11 cellular contexts compared by ENCODE assay signal in genomic region chr5:122492675-122493074, GRCh38.
DNase-seq lines count a peak whose midpoint lies in the region; ATAC-seq, FAIRE-seq and TF ChIP-seq lines count a peak whose summit lies in the region.
"Had no signal": no experiment of that assay in that cellular context is flagged by ENCODE, and none has a peak within 500 bp of the region (broad histone marks: within the 10 kb centered on the region; RNA-seq: fewer than 3 reads in every experiment).

No MANE protein-coding gene starts in this region.

- H3K79me2 ChIP-seq in smooth muscle cell (ENCODE audit: low read depth) = no peaks in the 10 kb centered on the region

- no peak for ATAC-seq in HG03025 (IDR thresholded peaks at IDR 0.05; ENCODE audit: low FRiP score, unreplicated experiment)
- ATAC-seq: activated CD8-positive, alpha-beta T cell treated with anti-CD3 and anti-CD28 coated beads for 36 hours had no signal

- H3K4me3 ChIP-seq in bronchial epithelial cell (ENCODE audit: low read depth, low read length) (no peak overlapping the region), smooth muscle cell (no peak overlapping the region)
- H3K4me3 ChIP-seq: stomach had no signal

- H3K4me2 ChIP-seq in smooth muscle cell = no peak overlapping the region

- no peak overlapping the region for H2AFZ ChIP-seq in smooth muscle cell (ENCODE audit: low read depth)

- no peaks in the 10 kb centered on the region for H3K27me3 ChIP-seq in bronchial epithelial cell (ENCODE audit: control insufficient read depth, insufficient read depth, low read length)
- H3K27me3 ChIP-seq in smooth muscle cell (ENCODE audit: low read depth) = no peaks in the 10 kb centered on the region
- H3K27me3 ChIP-seq: stomach had no signal

- H4K20me1 ChIP-seq in smooth muscle cell (ENCODE audit: low read depth) = no peaks in the 10 kb centered on the region

- H3K9ac ChIP-seq in smooth muscle cell (ENCODE audit: low read depth) = no peak overlapping the region

- H3F3A ChIP-seq in smooth muscle cell (ENCODE audit: low read depth) = no peaks in the 10 kb centered on the region

- no peaks in the 10 kb centered on the region for H3K4me1 ChIP-seq in smooth muscle cell (ENCODE audit: low read depth)

- no peaks in the 10 kb centered on the region for H3K9me3 ChIP-seq in smooth muscle cell (replicated peaks; ENCODE audit: low read depth)
- H3K9me3 ChIP-seq: stomach had no signal

- FAIRE-seq in bronchial epithelial cell (lab: Jason Lieb, UNC) = no peak

- 45% methylated on average over 3 of the region's 3 CpGs for WGBS in smooth muscle cell (ENCODE audit: low lambda C conversion rate)

- DNase-seq in NCI-H1092 treated with DMSO at 0.1 percent for 48 hours (lab: John Stamatoyannopoulos, UW) (peak; percentile 4), NCI-H1092 (lab: John Stamatoyannopoulos, UW) (no peak), NCI-H1694 (lab: John Stamatoyannopoulos, UW) (peak; percentile 59), bronchial epithelial cell (ENCODE audit: low read depth) (peak; percentile 25), smooth muscle cell (lab: John Stamatoyannopoulos, UW; ENCODE audit: unreplicated experiment) (no peak), NCI-H1436 (lab: John Stamatoyannopoulos, UW) (no peak), T1000 (lab: John Stamatoyannopoulos, UW) (no peak)
- DNase-seq: activated CD8-positive, alpha-beta T cell treated with anti-CD3 and anti-CD28 coated beads for 36 hours; occipital lobe had no signal

- TF ChIP-seq CTCF in bronchial epithelial cell (IDR thresholded peaks at IDR 0.05; ENCODE audit: insufficient read depth, low read length, severe bottlenecking) = peak; percentile 27
- TF ChIP-seq CTCF in smooth muscle cell (IDR thresholded peaks at IDR 0.05; ENCODE audit: borderline replicate concordance, insufficient read depth, poor library complexity, severe bottlenecking) = peak; percentile 31

- H3K36me3 ChIP-seq in bronchial epithelial cell (ENCODE audit: control insufficient read depth, insufficient read depth, low read length) = no peaks in the 10 kb centered on the region
- no peaks in the 10 kb centered on the region for H3K36me3 ChIP-seq in smooth muscle cell (ENCODE audit: low read depth)
- H3K36me3 ChIP-seq: stomach had no signal

- H3K27ac ChIP-seq in smooth muscle cell (ENCODE audit: low read depth) = no peak overlapping the region

Comparison
In these comparisons a context has a peak if more than half of its experiments do, and no peak if none do; other contexts are left out.
1. DNase-seq: peak in NCI-H1092 treated with DMSO at 0.1 percent for 48 hours (single experiment), NCI-H1694 (single experiment) and bronchial epithelial cell (single experiment); none in NCI-H1092 (single experiment), smooth muscle cell (single experiment), NCI-H1436 (single experiment) and T1000 (single experiment).